In genomic region chr2:76174505-76174904, GRCh38 we compare ENCODE assay signal across 32 cellular contexts.
DNase-seq lines count a peak whose midpoint lies in the region; ATAC-seq, FAIRE-seq and TF ChIP-seq lines count a peak whose summit lies in the region.
"Had no signal": no experiment of that assay in that cellular context is flagged by ENCODE, and none has a peak within 500 bp of the region (broad histone marks: within the 10 kb centered on the region; RNA-seq: fewer than 3 reads in every experiment).

No MANE protein-coding gene starts in this region.

- no peak for ATAC-seq in HepG2
- ATAC-seq in right lobe of liver = no peak
- ATAC-seq in GM19467 (IDR thresholded peaks at IDR 0.05; ENCODE audit: unreplicated experiment) = no peak
- ATAC-seq: A549; CD8-positive, alpha-beta T cell had no signal

- 43% methylated on average over 2 of the region's 2 CpGs for WGBS in HepG2 (ENCODE audit: low lambda C conversion rate)
- 47% methylated on average over 2 of the region's 2 CpGs for WGBS in right lobe of liver (ENCODE audit: insufficient coverage, low coverage, low lambda C conversion rate, missing lambda C conversion rate)

- TF ChIP-seq POLR2A in HepG2 (IDR thresholded peaks at IDR 0.05; ENCODE audit: insufficient read depth in 1 of 2, low read depth in 2 of 2, low read length in 2 of 2) = no peak
- no peak for TF ChIP-seq POLR2A in right lobe of liver (IDR thresholded peaks at IDR 0.05)

- no peak overlapping the region for H3K4me3 Mint-ChIP-seq in Caco-2 (ENCODE audit: unreplicated experiment)
- H3K4me3 Mint-ChIP-seq: B cell; CD14-positive monocyte; CD4-positive, alpha-beta memory T cell; CD4-positive, alpha-beta T cell; CD4-positive, CD25-positive, alpha-beta regulatory T cell; CD8-positive, alpha-beta memory T cell; CD8-positive, alpha-beta T cell had no signal

- TF ChIP-seq EP300 in HepG2 (IDR thresholded peaks at IDR 0.05; ENCODE audit: low read depth in 2 of 2, low read length in 2 of 2) (no peak), HepG2 (CRISPR knock-in tag; IDR thresholded peaks at IDR 0.05; ENCODE audit: borderline replicate concordance) (no peak)

- peaks cover 12% of the 10 kb centered on the region for H3K36me3 Mint-ChIP-seq in Caco-2 (ENCODE audit: insufficient read depth, unreplicated experiment)
- H3K36me3 Mint-ChIP-seq: CD14-positive monocyte; CD4-positive, alpha-beta memory T cell; CD4-positive, CD25-positive, alpha-beta regulatory T cell; CD8-positive, alpha-beta memory T cell; CD8-positive, alpha-beta T cell had no signal

- H3K4me1 ChIP-seq in HepG2 (ENCODE audit: insufficient read depth, low read length) = peaks cover 44% of the 10 kb centered on the region
- H3K4me1 ChIP-seq in right lobe of liver = no peaks in the 10 kb centered on the region
- H3K4me1 ChIP-seq in Caco-2 = peaks cover 21% of the 10 kb centered on the region
- H3K4me1 ChIP-seq: A549; BE2C; BLaER1; BLaER1 treated with 17β-estradiol and CSF1 and Interleukin-3, amounts not matched to agents 10 nM and 100 nM had no signal

- CTCF ChIA-PET in HepG2 (lab: Yijun Ruan, JAX; ENCODE audit: low intra/inter-chr PET ratio, low total read pairs) = no interaction called here
- CTCF ChIA-PET in Caco-2 (lab: Charles Lee) = no interaction called here

- peaks cover 21% of the 10 kb centered on the region for H3K4me1 Mint-ChIP-seq in Caco-2 (ENCODE audit: low read depth, unreplicated experiment)
- H3K4me1 Mint-ChIP-seq: B cell; CD14-positive monocyte; CD4-positive, alpha-beta memory T cell; CD4-positive, CD25-positive, alpha-beta regulatory T cell; CD8-positive, alpha-beta memory T cell had no signal

- H3K27me3 ChIP-seq in HepG2 (ENCODE audit: control insufficient read depth in 1 of 2, insufficient read depth in 2 of 2, low read length in 2 of 2) (no peaks in the 10 kb centered on the region), right lobe of liver (no peaks in the 10 kb centered on the region), Caco-2 (replicated peaks; ENCODE audit: control insufficient read depth, insufficient read depth, low read length) (no peaks in the 10 kb centered on the region)
- H3K27me3 ChIP-seq: BE2C; BLaER1; BLaER1 treated with 17β-estradiol and CSF1 and Interleukin-3, amounts not matched to agents 10 nM and 100 nM had no signal

- no peak overlapping the region for H3K9ac ChIP-seq in HepG2 (ENCODE audit: insufficient read depth, low read depth, low read length)
- H3K9ac ChIP-seq: BLaER1; BLaER1 treated with 17β-estradiol and CSF1 and Interleukin-3, amounts not matched to agents 10 nM and 100 nM had no signal

- DNase-seq in HepG2 (ENCODE audit: low spot score) = no peak
- no peak for DNase-seq in right lobe of liver
- no peak for DNase-seq in Caco-2
- DNase-seq: 8988T; ACHN; AML-193; BE2C; C1 segment of cervical spinal cord; Calu3; CD4-positive, alpha-beta memory T cell; CD4-positive, alpha-beta T cell; CD4-positive, CD25-positive, alpha-beta regulatory T cell; CD8-positive, alpha-beta memory T cell; CD8-positive, alpha-beta T cell; COR-L47; DMS 273 treated with DMSO at 0.1 percent for 48 hours; DMS153; DMS53; DMS79; DMS79 treated with DMSO at 0.1 percent for 48 hours; DND-41; EL had no signal

- in situ Hi-C loops in HepG2 (cut with HindIII; ENCODE audit: extremely low pct_ligation_motif_present, low pct_unique_long_range_greater_than_20kb) = no loop called here

- H3K27ac ChIP-seq in HepG2 (ENCODE audit: extremely low read length, insufficient read depth, low read length) = no peak overlapping the region
- H3K27ac ChIP-seq in right lobe of liver = no peak overlapping the region
- H3K27ac ChIP-seq: 22Rv1; A549; BLaER1; BLaER1 treated with 17β-estradiol and CSF1 and Interleukin-3, amounts not matched to agents 10 nM and 100 nM; C4-2B had no signal

- H3K36me3 ChIP-seq in HepG2 (replicated peaks in 1 of 2; ENCODE audit: control insufficient read depth in 1 of 2, insufficient read depth in 2 of 2, low read length in 2 of 2) (no peaks in the 10 kb centered on the region), right lobe of liver (no peaks in the 10 kb centered on the region), Caco-2 (ENCODE audit: control insufficient read depth, insufficient read depth, low read length) (no peaks in the 10 kb centered on the region)
- H3K36me3 ChIP-seq: BE2C; BLaER1; BLaER1 treated with 17β-estradiol and CSF1 and Interleukin-3, amounts not matched to agents 10 nM and 100 nM had no signal

- POLR2A ChIA-PET in HepG2 (lab: Yijun Ruan, JAX) (no interaction called here), Caco-2 (lab: Charles Lee) (no interaction called here)

- no peaks in the 10 kb centered on the region for H3K27me3 Mint-ChIP-seq in Caco-2 (ENCODE audit: insufficient read depth, unreplicated experiment)
- H3K27me3 Mint-ChIP-seq: B cell; CD4-positive, alpha-beta memory T cell; CD4-positive, alpha-beta T cell; CD4-positive, CD25-positive, alpha-beta regulatory T cell; CD8-positive, alpha-beta memory T cell had no signal

- no peak overlapping the region for H3K4me2 ChIP-seq in HepG2 (ENCODE audit: low read depth, low read length)
- H3K4me2 ChIP-seq: A549; BLaER1; BLaER1 treated with 17β-estradiol and CSF1 and Interleukin-3, amounts not matched to agents 10 nM and 100 nM had no signal

- no peak for FAIRE-seq in HepG2 (lab: Jason Lieb, UNC)
- FAIRE-seq: A204.1, A549, D721Med had no signal

- H3K79me2 ChIP-seq in HepG2 (ENCODE audit: insufficient read depth, low read length) = no peaks in the 10 kb centered on the region

- peak overlapping the region; percentile 14 for H3K27ac Mint-ChIP-seq in Caco-2 (ENCODE audit: unreplicated experiment)
- H3K27ac Mint-ChIP-seq: B cell; CD14-positive monocyte; CD4-positive, alpha-beta memory T cell; CD4-positive, alpha-beta T cell; CD4-positive, CD25-positive, alpha-beta regulatory T cell; CD8-positive, alpha-beta memory T cell; CD8-positive, alpha-beta T cell had no signal

- no peak for TF ChIP-seq CTCF in HepG2 (CRISPR knock-in tag; IDR thresholded peaks at IDR 0.05)
- TF ChIP-seq CTCF in right lobe of liver (IDR thresholded peaks at IDR 0.05) = no peak
- no peak for TF ChIP-seq CTCF in Caco-2 (IDR thresholded peaks at IDR 0.05; ENCODE audit: insufficient read depth in 1 of 2, low read depth in 1 of 2, low read length in 1 of 2, severe bottlenecking in 1 of 2, unreplicated experiment in 1 of 2)

- peaks cover 68% of the 10 kb centered on the region for H3K9me3 Mint-ChIP-seq in Caco-2 (ENCODE audit: unreplicated experiment)

- BruUV-seq in HepG2 (replicated peaks; lab: Mats Ljungman, UMichigan) (no TSS peak), Caco-2 (replicated peaks; lab: Mats Ljungman, UMichigan) (no TSS peak)

- H3K9me3 ChIP-seq in HepG2 (ENCODE audit: low read length) = peaks cover 35% of the 10 kb centered on the region
- H3K9me3 ChIP-seq in right lobe of liver = no peaks in the 10 kb centered on the region
- H3K9me3 ChIP-seq in Caco-2 = peaks cover 32% of the 10 kb centered on the region; the same call in 1 of the 2 replicates
- H3K9me3 ChIP-seq: BE2C had no signal

- no peak overlapping the region for H2AFZ ChIP-seq in HepG2 (ENCODE audit: low read length)

- H3K4me3 ChIP-seq in HepG2 (replicated peaks in 1 of 3; ENCODE audit: insufficient read depth in 1 of 3, low read depth in 2 of 3, low read length in 3 of 3) = no peak overlapping the region
- no peak overlapping the region for H3K4me3 ChIP-seq in right lobe of liver
- no peak overlapping the region for H3K4me3 ChIP-seq in Caco-2 (ENCODE audit: low read depth, low read length)
- H3K4me3 ChIP-seq: A549; BLaER1; BLaER1 treated with 17β-estradiol and CSF1 and Interleukin-3, amounts not matched to agents 10 nM and 100 nM had no signal

- intact Hi-C loops in HepG2 (cut with micrococcal nuclease; ENCODE audit: unreplicated experiment) = no loop called here
- intact Hi-C loops in right lobe of liver (cut with DNase I) = no loop called here
- intact Hi-C loops in Caco-2 (cut with micrococcal nuclease; ENCODE audit: unreplicated experiment) = no loop called here

- TF ChIP-seq RAD21 in HepG2 (CRISPR knock-in tag; IDR thresholded peaks at IDR 0.05) = no peak

- no peaks in the 10 kb centered on the region for H4K20me1 ChIP-seq in HepG2 (ENCODE audit: insufficient read depth, low read length)
- H4K20me1 ChIP-seq: BLaER1; BLaER1 treated with 17β-estradiol and CSF1 and Interleukin-3, amounts not matched to agents 10 nM and 100 nM had no signal

TF ChIP-seq in HepG2, 621 proteins besides CTCF, POLR2A, EP300 and RAD21:
- peak; percentile 97; the same call in 1 of the 2 replicates for TF ChIP-seq ZFP90 (CRISPR knock-in tag; IDR thresholded peaks at IDR 0.05; ENCODE audit: borderline replicate concordance)
- TF ChIP-seq SALL1 (CRISPR knock-in tag; IDR thresholded peaks at IDR 0.05) = no peak
